ENCODE assay signal across 3 cellular contexts in the genomic region with DNA sequence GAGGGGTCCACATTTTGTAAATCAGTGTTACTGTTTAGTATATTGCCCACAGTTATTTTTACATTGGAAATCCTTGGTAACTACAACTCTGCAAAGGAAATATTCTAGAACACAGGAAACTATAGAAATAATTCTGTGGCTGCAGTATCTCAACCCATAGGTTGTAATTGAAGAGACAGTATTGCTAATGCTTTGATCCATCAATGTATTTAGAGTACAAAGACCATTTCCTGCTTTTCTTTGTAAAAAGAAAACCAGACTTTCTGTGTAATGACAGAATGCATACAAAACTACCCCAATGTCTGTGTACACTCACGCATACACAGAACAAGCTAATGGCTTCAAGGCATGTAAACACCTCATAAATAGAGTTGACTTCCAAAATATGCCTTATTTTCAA.
"Had no signal": no experiment of that assay in that cellular context is flagged by ENCODE, and none has a peak within 500 bp of the region (broad histone marks: within the 10 kb centered on the region; RNA-seq: fewer than 3 reads in every experiment).

No MANE protein-coding gene starts in this region.

- H3K4me3 ChIP-seq: GM12878 had no signal

- DNase-seq: GDM1, GF-D8 had no signal

- ATAC-seq: GM12878 had no signal
